1 cellular context compared by ENCODE assay signal in genomic region chr11:73121692-73122091, GRCh38.
TF ChIP-seq lines count a peak whose summit lies in the region.

No MANE protein-coding gene starts in this region.

TF ChIP-seq in GM23338, 12 proteins besides CTCF, POLR2A, EP300 and RAD21 (continued from another document):
- no peak for TF ChIP-seq ZNF462 (CRISPR knock-in tag; IDR thresholded peaks at IDR 0.05)
- no peak for TF ChIP-seq JUNB (IDR thresholded peaks at IDR 0.05; ENCODE audit: unreplicated experiment)
- no peak for TF ChIP-seq ZNF114 (CRISPR knock-in tag; IDR thresholded peaks at IDR 0.05)
- TF ChIP-seq ETS1 (IDR thresholded peaks at IDR 0.05) = no peak
- no peak for TF ChIP-seq POLR2AphosphoS5 (IDR thresholded peaks at IDR 0.05; ENCODE audit: low read depth)
- no peak for TF ChIP-seq EZH2 (IDR thresholded peaks at IDR 0.05; ENCODE audit: low read depth, unreplicated experiment)
- TF ChIP-seq NANOG (IDR thresholded peaks at IDR 0.05; ENCODE audit: borderline replicate concordance) = no peak
- no peak for TF ChIP-seq EZH2phosphoT487 (IDR thresholded peaks at IDR 0.05; ENCODE audit: unreplicated experiment)
- no peak for TF ChIP-seq STAT1 (IDR thresholded peaks at IDR 0.05; ENCODE audit: unreplicated experiment)
- no peak for TF ChIP-seq REST (IDR thresholded peaks at IDR 0.05; ENCODE audit: unreplicated experiment)
- no peak for TF ChIP-seq CREB1 (CRISPR knock-in tag; IDR thresholded peaks at IDR 0.05; ENCODE audit: low read depth)
